ENCODE assay signal across 8 cellular contexts in the genomic region with DNA sequence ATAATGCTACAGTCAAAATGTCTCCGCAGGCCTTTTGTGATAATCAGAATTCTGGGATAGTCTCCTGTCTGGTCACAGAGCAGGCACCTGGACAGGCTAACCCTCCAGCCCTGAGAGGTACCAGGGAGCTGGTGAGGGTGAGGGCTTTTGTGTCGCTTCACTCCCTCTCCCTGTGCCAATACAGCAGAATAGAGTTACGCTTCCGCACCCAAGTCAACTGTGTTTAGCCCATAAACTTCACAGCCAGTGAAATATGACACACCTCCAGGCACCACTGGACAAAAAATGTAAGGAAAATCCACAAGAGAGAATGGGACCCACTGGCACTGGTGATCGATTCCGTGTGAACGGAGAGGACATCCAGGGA. TPM values are rescaled to one million over a fixed set of nuclear protein-coding genes. Genes with fewer than 3 reads are reported as not detected.
DNase-seq lines count a peak whose midpoint lies in the region; ATAC-seq, FAIRE-seq and TF ChIP-seq lines count a peak whose summit lies in the region.

No MANE protein-coding gene starts in this region.

- no peaks in the 10 kb centered on the region for H3K9me3 Mint-ChIP-seq in chondrocyte (ENCODE audit: low read depth)

- no peak overlapping the region for H2BK15ac ChIP-seq in IMR-90 (ENCODE audit: low read depth, low read length)

- peak overlapping the region; percentile 10 for H2BK5ac ChIP-seq in IMR-90 (ENCODE audit: low read depth, low read length, poor library complexity, severe bottlenecking)

- no peaks in the 10 kb centered on the region for H3K27me3 Mint-ChIP-seq in chondrocyte (ENCODE audit: low read depth)

- H4K91ac ChIP-seq in IMR-90 (ENCODE audit: insufficient read depth, low read depth, low read length), result no peak overlapping the region

- H2AK5ac ChIP-seq in IMR-90 (ENCODE audit: low read depth, low read length), result no peak overlapping the region

- DNase-seq in AG09309 (ENCODE audit: low read depth) (no peak), IMR-90 (no peak), chondrocyte (ENCODE audit: low spot score) (no peak), NCI-H146 treated with DMSO at 0.1 percent for 48 hours (lab: John Stamatoyannopoulos, UW; ENCODE audit: unreplicated experiment) (no peak), NCI-H2227 treated with DMSO at 0.1 percent for 48 hours (lab: John Stamatoyannopoulos, UW) (no peak), GM12891 (ENCODE audit: insufficient read length, low spot score) (no peak)
- DNase-seq in stimulated activated CD4-positive, alpha-beta T cell treated with anti-CD3 and anti-CD28 coated beads, Interleukin-12 subunit alpha, Interleukin-12 subunit beta, amount 100 ng/mL, for 4 hours, result no peak

- no peak overlapping the region for H2AFZ ChIP-seq in IMR-90 (replicated peaks; ENCODE audit: low read length, poor library complexity)

- H3K14ac ChIP-seq in IMR-90 (replicated peaks; ENCODE audit: low read depth, low read length), result peak overlapping the region; percentile 30; the same call in 1 of the 2 replicates

- ATAC-seq in IMR-90 (ENCODE audit: low read depth), result no peak

- H2AK9ac ChIP-seq in IMR-90 (replicated peaks; ENCODE audit: low read depth, low read length, poor library complexity), result peak overlapping the region; percentile 4

- dilution Hi-C loops in IMR-90 (cut with HindIII; ENCODE audit: low sequenced_read_pairs, unreplicated experiment), result no loop called here

- intact Hi-C loops in IMR-90 (cut with micrococcal nuclease), result loop anchor here (10.0 kb wide), 1 partner anchor 146 kb away; no protein-coding TSS in a partner anchor

- H3K4me1 Mint-ChIP-seq in chondrocyte (ENCODE audit: low read depth), result peaks cover 30% of the 10 kb centered on the region

- H3K36me3 Mint-ChIP-seq in chondrocyte (ENCODE audit: low read depth), result no peaks in the 10 kb centered on the region

- peak overlapping the region; percentile 89 for H3K9ac ChIP-seq in IMR-90 (ENCODE audit: low read depth, low read length)

- 50% methylated on average over 2 of the region's 7 CpGs; no CpG with 5 or more reads in 1 of the 2 experiments for WGBS in IMR-90 (ENCODE audit: extremely low coverage in 2 of 2, insufficient read length in 1 of 2), 2 experiments

- peak overlapping the region; percentile 73 for H3K4me2 ChIP-seq in IMR-90 (ENCODE audit: low read depth, low read length)

- H4K5ac ChIP-seq in IMR-90 (ENCODE audit: low read depth, low read length), result no peak overlapping the region

- no peak overlapping the region for H3K18ac ChIP-seq in IMR-90 (ENCODE audit: low read depth, low read length)

- H3K9me1 ChIP-seq in IMR-90 (ENCODE audit: insufficient read depth, low read length), result peaks cover 22% of the 10 kb centered on the region

- TF ChIP-seq POLR2A in IMR-90 (IDR thresholded peaks at IDR 0.05; ENCODE audit: low read depth, low read length), result no peak
- no peak for TF ChIP-seq POLR2A in GM12891 (IDR thresholded peaks at IDR 0.05; ENCODE audit: low read depth, low read length)

- peak overlapping the region; percentile 99 for H3K4me3 ChIP-seq in AG09309 (ENCODE audit: control insufficient read depth, low read depth, low read length)
- peak overlapping the region; percentile 78 for H3K4me3 ChIP-seq in IMR-90 (ENCODE audit: insufficient read depth, low read depth, low read length)
- peak overlapping the region; percentile 98 to 99 for H3K4me3 ChIP-seq in muscle layer of duodenum (ENCODE audit: low read depth in 1 of 2, low read length in 2 of 2)

- H3K27ac Mint-ChIP-seq in chondrocyte (ENCODE audit: unreplicated experiment), result peak overlapping the region; percentile 92

- TF ChIP-seq RAD21 in IMR-90 (IDR thresholded peaks at IDR 0.05; ENCODE audit: low read length), result no peak

- H3K27me3 ChIP-seq in IMR-90 (ENCODE audit: control insufficient read depth, insufficient read depth, low read length) (no peaks in the 10 kb centered on the region), muscle layer of duodenum (ENCODE audit: low read depth, low read length) (no peaks in the 10 kb centered on the region)

- H3K4me1 ChIP-seq in IMR-90 (ENCODE audit: control insufficient read depth, insufficient read depth, low read length) (peaks cover 11% of the 10 kb centered on the region), muscle layer of duodenum (ENCODE audit: control insufficient read depth in 1 of 2, insufficient read depth in 2 of 2, low read length in 2 of 2) (peaks cover 10 to 29% of the 10 kb centered on the region in 2 donors)

- FAIRE-seq in GM12891 (lab: Jason Lieb, UNC), result no peak

- no peak overlapping the region for H3K56ac ChIP-seq in IMR-90 (ENCODE audit: extremely low read depth, insufficient read depth, low read length)

- H3K23ac ChIP-seq in IMR-90 (ENCODE audit: low read depth, low read length), result peak overlapping the region; percentile 75; the same call in 1 of the 2 replicates

- H3K36me3 ChIP-seq in IMR-90 (ENCODE audit: control insufficient read depth, insufficient read depth, low read length) (0 out of 2 replicates have a peak, but pooled peaks cover 2% of the 10 kb centered on the region), muscle layer of duodenum (ENCODE audit: control insufficient read depth in 1 of 2, insufficient read depth in 2 of 2, low read length in 2 of 2) (no peaks in the 10 kb centered on the region)

- peak overlapping the region; percentile 85; the same call in 1 of the 2 replicates for H3K27ac ChIP-seq in IMR-90 (ENCODE audit: insufficient read depth, low read length)
- H3K27ac ChIP-seq in muscle layer of duodenum (ENCODE audit: low read length), result peak overlapping the region; percentile 74

- POLR2A ChIA-PET in IMR-90 (lab: Charles Lee; ENCODE audit: unreplicated experiment), result no interaction called here

- peaks cover 51% of the 10 kb centered on the region for H4K20me1 ChIP-seq in IMR-90 (ENCODE audit: insufficient read depth, low read length)

- no peak overlapping the region for H2BK20ac ChIP-seq in IMR-90 (ENCODE audit: low read depth, low read length)

- H3K4me3 Mint-ChIP-seq in chondrocyte (ENCODE audit: unreplicated experiment), result peak overlapping the region; percentile 86

- 0 out of 4 replicates have a peak overlapping the region, but pooled peaks of 1 of the 2 experiments have one; percentile 2 for H4K8ac ChIP-seq in IMR-90 (ENCODE audit: low read depth in 2 of 2, low read length in 2 of 2)

- H3K9me3 ChIP-seq in IMR-90 (ENCODE audit: control insufficient read depth, insufficient read depth, low read length) (no peaks in the 10 kb centered on the region), muscle layer of duodenum (ENCODE audit: control insufficient read depth in 1 of 2, low read length in 2 of 2) (no peaks in the 10 kb centered on the region)

- TF ChIP-seq CTCF in AG09309 (IDR thresholded peaks at IDR 0.05; ENCODE audit: control insufficient read depth, insufficient read depth, low read depth, low read length, missing control alignments), result no peak
- no peak for TF ChIP-seq CTCF in IMR-90 (conservative IDR thresholded peaks at IDR 0.05; ENCODE audit: low read depth, low read length)
- no peak for TF ChIP-seq CTCF in chondrocyte (IDR thresholded peaks at IDR 0.05)

- CTCF ChIA-PET in IMR-90 (lab: Yijun Ruan, JAX), result no interaction called here

- H2BK120ac ChIP-seq in IMR-90 (ENCODE audit: low read depth, low read length), result no peak overlapping the region

- H3K79me1 ChIP-seq in IMR-90 (ENCODE audit: low read depth in 1 of 2, low read length in 2 of 2), result peaks cover 9 to 58% of the 10 kb centered on the region in 2 experiments

- peak overlapping the region; percentile 40; the same call in 1 of the 2 replicates for H3K4ac ChIP-seq in IMR-90 (ENCODE audit: low read depth, low read length)

- in situ Hi-C loops in IMR-90 (cut with MboI; ENCODE audit: low sequenced_read_pairs), result no loop called here

- no TSS peak for BruUV-seq in IMR-90 (replicated peaks; lab: Mats Ljungman, UMichigan)

TF ChIP-seq in IMR-90, 13 proteins besides CTCF, POLR2A, EP300 and RAD21 (continues in another document):
- no peak for TF ChIP-seq MAZ (IDR thresholded peaks at IDR 0.05; ENCODE audit: borderline replicate concordance, low read depth, low read length)
- TF ChIP-seq MAFK (IDR thresholded peaks at IDR 0.05; ENCODE audit: low read depth, low read length), result no peak
- TF ChIP-seq BHLHE40 (IDR thresholded peaks at IDR 0.05; ENCODE audit: low read depth, low read length), result no peak
- no peak for TF ChIP-seq SMC3 (IDR thresholded peaks at IDR 0.05; ENCODE audit: low read depth, low read length)
- no peak for TF ChIP-seq NFE2L2 (IDR thresholded peaks at IDR 0.05; ENCODE audit: low read depth, low read length)

TF ChIP-seq in GM12891, 5 proteins besides CTCF, POLR2A, EP300 and RAD21:
- no peak for TF ChIP-seq POU2F2 (IDR thresholded peaks at IDR 0.05; ENCODE audit: low read depth, low read length)

RNA-seq across cellular contexts. Expression of a gene that starts 1.3 kb away (rescaled TPM):
- total RNA-seq in IMR-90 (2012; rRNA removed), result 34.4 and 133 TPM in 2 replicates
- polyA plus RNA-seq in IMR-90 (2012; rRNA removed), result 44.6 and 45.1 TPM in 2 replicates
- 43.3 and 53.2 TPM in 2 replicates for polyA plus RNA-seq in IMR-90 (2012; cell fraction: cytosol; rRNA removed)
- 185 and 307 TPM in 2 replicates for polyA plus RNA-seq in IMR-90 (2012; cell fraction: nucleus; rRNA removed; ENCODE audit: low replicate concordance)
- total RNA-seq in chondrocyte, result 61.4 to 85.7 TPM (median 69.2 TPM) in 3 replicates
- polyA plus RNA-seq in GM12891 (2012; ENCODE audit: low read depth, missing spikeins), result 49.8 TPM

RNA-seq across cellular contexts. Expression of a gene that starts 1.4 kb away (rescaled TPM):
- 7.7 and 9.2 TPM in 2 replicates for total RNA-seq in IMR-90 (2012; rRNA removed)
- 41.9 and 47.4 TPM in 2 replicates for polyA plus RNA-seq in IMR-90 (2012; rRNA removed)
- 39.3 and 51.6 TPM in 2 replicates for polyA plus RNA-seq in IMR-90 (2012; cell fraction: cytosol; rRNA removed)
- 415 and 679 TPM in 2 replicates for polyA plus RNA-seq in IMR-90 (2012; cell fraction: nucleus; rRNA removed; ENCODE audit: low replicate concordance)
- total RNA-seq in chondrocyte, result 25.5 to 47.5 TPM (median 26.1 TPM) in 3 replicates
- polyA plus RNA-seq in GM12891 (2012; ENCODE audit: low read depth, missing spikeins), result 20.5 TPM

RNA-seq across cellular contexts. Expression of a gene that starts 42.6 kb away (rescaled TPM):
- total RNA-seq in IMR-90 (2012; rRNA removed), result 4.3 and 4.4 TPM in 2 replicates
- polyA plus RNA-seq in IMR-90 (2012; rRNA removed), result 15.6 and 17.4 TPM in 2 replicates
- 10.0 and 14.6 TPM in 2 replicates for polyA plus RNA-seq in IMR-90 (2012; cell fraction: cytosol; rRNA removed)
- polyA plus RNA-seq in IMR-90 (2012; cell fraction: nucleus; rRNA removed; ENCODE audit: low replicate concordance), result 58.0 and 149 TPM in 2 replicates
- total RNA-seq in chondrocyte, result 15.4 to 18.6 TPM (median 17.2 TPM) in 3 replicates
- 1.9 TPM for polyA plus RNA-seq in GM12891 (2012; ENCODE audit: low read depth, missing spikeins)

RNA-seq across cellular contexts. Expression of a gene that starts 56.0 kb away (rescaled TPM):
- 0.72 and 1.7 TPM in 2 replicates for total RNA-seq in IMR-90 (2012; rRNA removed)
- polyA plus RNA-seq in IMR-90 (2012; rRNA removed), result 12.5 and 16.7 TPM in 2 replicates
- polyA plus RNA-seq in IMR-90 (2012; cell fraction: cytosol; rRNA removed), result 6.3 and 14.8 TPM in 2 replicates
- 119 and 328 TPM in 2 replicates for polyA plus RNA-seq in IMR-90 (2012; cell fraction: nucleus; rRNA removed; ENCODE audit: low replicate concordance)
- total RNA-seq in chondrocyte, result 42.6 to 53.0 TPM (median 46.0 TPM) in 3 replicates
- 2.3 TPM for polyA plus RNA-seq in GM12891 (2012; ENCODE audit: low read depth, missing spikeins)
